In genomic region chr3:177249203-177249602, GRCh38 we compare ENCODE assay signal across 19 cellular contexts. TPM values are rescaled to one million over a fixed set of nuclear protein-coding genes. Genes with fewer than 3 reads are reported as not detected.
DNase-seq lines count a peak whose midpoint lies in the region; FAIRE-seq and TF ChIP-seq lines count a peak whose summit lies in the region.
"Had no signal": no experiment of that assay in that cellular context is flagged by ENCODE, and none has a peak within 500 bp of the region (broad histone marks: within the 10 kb centered on the region; RNA-seq: fewer than 3 reads in every experiment).

No MANE protein-coding gene starts in this region.

- no peak overlapping the region for H3K4me3 ChIP-seq in kidney (ENCODE audit: low read length in 2 of 2)
- H3K4me3 ChIP-seq in small intestine (ENCODE audit: low read depth in 1 of 2, low read length in 2 of 2), result no peak overlapping the region
- no peak overlapping the region for H3K4me3 ChIP-seq in lower leg skin (ENCODE audit: low read depth, poor library complexity, severe bottlenecking)
- H3K4me3 ChIP-seq: esophagus squamous epithelium, lung, upper lobe of left lung had no signal

- H3K9me3 ChIP-seq in kidney (ENCODE audit: control insufficient read depth in 1 of 2, low read length in 2 of 2) (no peaks in the 10 kb centered on the region), small intestine (ENCODE audit: control insufficient read depth, low read depth) (no peaks in the 10 kb centered on the region)
- H3K9me3 ChIP-seq: esophagus squamous epithelium, upper lobe of left lung had no signal

- peaks cover 0 to 4% of the 10 kb centered on the region in 2 donors for H3K4me1 ChIP-seq in kidney (ENCODE audit: control insufficient read depth in 1 of 2, insufficient read depth in 1 of 2, low read depth in 1 of 2, low read length in 2 of 2)
- peaks cover 0 to 2% of the 10 kb centered on the region in 2 donors for H3K4me1 ChIP-seq in small intestine (ENCODE audit: control insufficient read depth in 2 of 2, insufficient read depth in 1 of 2, low read depth in 1 of 2, low read length in 1 of 2)
- H3K4me1 ChIP-seq: esophagus squamous epithelium had no signal

- no peak for TF ChIP-seq POLR2A in lower leg skin (IDR thresholded peaks at IDR 0.05)

- FAIRE-seq in kidney (lab: Jason Lieb, UNC) (no peak), small intestine (lab: Jason Lieb, UNC) (no peak)
- FAIRE-seq: frontal cortex had no signal

- H3K36me3 ChIP-seq in kidney (ENCODE audit: control insufficient read depth in 1 of 2, insufficient read depth in 2 of 2, low read length in 2 of 2) (no peaks in the 10 kb centered on the region), small intestine (ENCODE audit: control insufficient read depth in 2 of 2, insufficient read depth in 2 of 2, low read length in 2 of 2) (no peaks in the 10 kb centered on the region)
- H3K36me3 ChIP-seq: esophagus squamous epithelium, upper lobe of left lung had no signal

- TF ChIP-seq CTCF in kidney (IDR thresholded peaks at IDR 0.05; ENCODE audit: borderline replicate concordance, extremely low read depth, insufficient read depth) (no peak), lower leg skin (IDR thresholded peaks at IDR 0.05) (no peak)

- H3K27ac ChIP-seq in kidney (ENCODE audit: low read depth in 2 of 2, low read length in 2 of 2) (peak overlapping the region in 1 of 2 donors; percentile 74), small intestine (ENCODE audit: low read depth in 1 of 2, low read length in 1 of 2) (peak overlapping the region in 1 of 2 donors; percentile 68)
- H3K27ac ChIP-seq: upper lobe of left lung had no signal

- intact Hi-C loops in kidney (cut with DNase I) (no loop called here), lower leg skin (cut with DNase I; ENCODE audit: low total_unique reads) (no loop called here)

- no peaks in the 10 kb centered on the region for H3K27me3 ChIP-seq in small intestine (ENCODE audit: control insufficient read depth in 2 of 2, insufficient read depth in 2 of 2, low read length in 2 of 2)
- H3K27me3 ChIP-seq: esophagus squamous epithelium, upper lobe of left lung had no signal

- DNase-seq in HT-29 (ENCODE audit: low spot score) (peak; percentile 35), SKM-1 treated with dmso at 0.1 percent for 144 hours (lab: John Stamatoyannopoulos, UW; ENCODE audit: unreplicated experiment) (peak; percentile 54), kidney (peak; percentile 79), small intestine (peak; percentile 68), DMS153 (lab: John Stamatoyannopoulos, UW) (no peak), lower leg skin (ENCODE audit: low spot score in 2 of 2) (no peak), NCI-H1092 treated with DMSO at 0.1 percent for 48 hours (lab: John Stamatoyannopoulos, UW) (no peak)
- DNase-seq in activated T-cell treated with anti-CD3 and anti-CD28 coated beads, Interleukin-2, amount 50 U/mL, for 1 hour, result no peak
- DNase-seq: effector CD8-positive, alpha-beta T cell; esophagus squamous epithelium; hypothalamus; Karpas-422; NCI-H1092; NCI-H1930; NCI-H526 treated with DMSO at 0.1 percent for 48 hours; SW 1271; upper lobe of left lung had no signal

- H3K9ac ChIP-seq in kidney (ENCODE audit: low read length in 2 of 2), result no peak overlapping the region

- 35 to 62% (median 43%) methylated on average over 9 of the region's 9 CpGs for WGBS in small intestine, 3 donors
- WGBS in lower leg skin, 2 donors, result 84 to 85% methylated on average over 9 of the region's 9 CpGs

RNA-seq across cellular contexts. Expression of gene TBL1XR1, which starts 51.9 kb away (rescaled TPM):
- 107 and 119 TPM in 2 replicates for total RNA-seq in HT-29 (2014; rRNA removed; shearing (Covaris generic))
- total RNA-seq in kidney (205 TPM), lower leg skin (10 to 100 TPM; 51.6 to 91.1 (median 66.0) TPM)
- polyA plus RNA-seq in kidney (ENCODE audit: insufficient read depth, low read depth, low replicate concordance) (31.3 TPM), small intestine (10 to 100 TPM; 13.8 to 34.4 (median 21.0) TPM)

Comparison
In these comparisons a context has a peak if more than half of its experiments do, and no peak if none do; other contexts are left out.
1. DNase-seq: peak in HT-29 (single experiment), SKM-1 treated with dmso at 0.1 percent for 144 hours (single experiment), kidney (single experiment) and small intestine (single experiment); none in DMS153 (single experiment), activated T-cell treated with anti-CD3 and anti-CD28 coated beads, Interleukin-2, amount 50 U/mL, for 1 hour (single experiment), lower leg skin (0 of 2) and NCI-H1092 treated with DMSO at 0.1 percent for 48 hours (single experiment).